Comparison of ENCODE assay signal across 9 cellular contexts in genomic region chrX:39152106-39152649, GRCh38.
A peak's percentile ranks its signal among the peaks of the same experiment; 100 is the strongest.
DNase-seq lines count a peak whose midpoint lies in the region; ATAC-seq, FAIRE-seq and TF ChIP-seq lines count a peak whose summit lies in the region.
"Had no signal": no experiment of that assay in that cellular context is flagged by ENCODE, and none has a peak within 500 bp of the region (broad histone marks: within the 10 kb centered on the region; RNA-seq: fewer than 3 reads in every experiment).

No MANE protein-coding gene starts in this region.

- H3K4me2 ChIP-seq in HCT116 (ENCODE audit: low read length), result no peak overlapping the region
- H3K4me2 ChIP-seq in HepG2 (ENCODE audit: low read depth, low read length), result no peak overlapping the region

- TF ChIP-seq EP300 in HepG2 (IDR thresholded peaks at IDR 0.05; ENCODE audit: low read depth in 2 of 2, low read length in 2 of 2), result no peak
- TF ChIP-seq EP300 in HepG2 (CRISPR knock-in tag; IDR thresholded peaks at IDR 0.05; ENCODE audit: borderline replicate concordance), result no peak

- in situ Hi-C loops in HepG2 (cut with HindIII; ENCODE audit: extremely low pct_ligation_motif_present, low pct_unique_long_range_greater_than_20kb), result no loop called here

- H3K79me2 ChIP-seq in HCT116 (ENCODE audit: insufficient read depth, low read length), result no peaks in the 10 kb centered on the region
- H3K79me2 ChIP-seq in HepG2 (ENCODE audit: insufficient read depth, low read length), result no peaks in the 10 kb centered on the region
- H3K79me2 ChIP-seq: parathyroid adenoma had no signal

- ATAC-seq in HCT116 (peak; percentile 83), HepG2 (peak; percentile 79), GM18870 (IDR thresholded peaks at IDR 0.05; ENCODE audit: unreplicated experiment) (no peak), HG03469 (IDR thresholded peaks at IDR 0.05; ENCODE audit: unreplicated experiment) (no peak)

- intact Hi-C loops in HCT116 (cut with micrococcal nuclease), result loop anchor here (5.0 kb wide), 2 partner anchors 385 to 490 kb away; no protein-coding TSS in a partner anchor
- intact Hi-C loops in ascending aorta (cut with DNase I), result no loop called here
- intact Hi-C loops in HepG2 (cut with micrococcal nuclease; ENCODE audit: unreplicated experiment), result loop anchor here (1.0 kb wide), 3 partner anchors 351 to 434 kb away; partner anchors contain the start of gene MID1IP1

- H3K27me3 ChIP-seq in HCT116 (ENCODE audit: insufficient read depth, low read length) (no peaks in the 10 kb centered on the region), ascending aorta (no peaks in the 10 kb centered on the region), HepG2 (ENCODE audit: control insufficient read depth in 1 of 2, insufficient read depth in 2 of 2, low read length in 2 of 2) (no peaks in the 10 kb centered on the region)

- H3K9me3 ChIP-seq in HCT116 (ENCODE audit: control insufficient read depth in 1 of 2, insufficient read depth in 1 of 2, low read depth in 1 of 2, low read length in 2 of 2) (no peaks in the 10 kb centered on the region), ascending aorta (no peaks in the 10 kb centered on the region), HepG2 (ENCODE audit: low read length) (no peaks in the 10 kb centered on the region)

- no peak overlapping the region for H3K4me3 ChIP-seq in HCT116 (replicated peaks in 1 of 2; ENCODE audit: low read depth in 1 of 2, low read length in 2 of 2)
- no peak overlapping the region for H3K4me3 ChIP-seq in ascending aorta
- H3K4me3 ChIP-seq in HepG2 (replicated peaks in 1 of 3; ENCODE audit: insufficient read depth in 1 of 3, low read depth in 2 of 3, low read length in 3 of 3), result no peak overlapping the region

- no peak for FAIRE-seq in HepG2 (lab: Jason Lieb, UNC)

- H3K36me3 ChIP-seq in HCT116 (ENCODE audit: control insufficient read depth in 1 of 2, insufficient read depth in 2 of 2, low read length in 2 of 2) (no peaks in the 10 kb centered on the region), ascending aorta (no peaks in the 10 kb centered on the region), HepG2 (replicated peaks in 1 of 2; ENCODE audit: control insufficient read depth in 1 of 2, insufficient read depth in 2 of 2, low read length in 2 of 2) (no peaks in the 10 kb centered on the region)

- TF ChIP-seq CTCF in HCT116 (IDR thresholded peaks at IDR 0.05 in 2 of 3, conservative IDR thresholded peaks at IDR 0.05 in 1 of 3; ENCODE audit: borderline replicate concordance in 1 of 3, insufficient read depth in 1 of 3, low read depth in 2 of 3, low read length in 2 of 3) (peak; percentile 30 to 75 (median 67); a peak in 4 of 6 replicates), ascending aorta (IDR thresholded peaks at IDR 0.05) (peak; percentile 14 to 36 (median 16)), HepG2 (CRISPR knock-in tag; IDR thresholded peaks at IDR 0.05) (peak; percentile 62)

- H4K20me1 ChIP-seq in HCT116 (ENCODE audit: insufficient read depth), result no peaks in the 10 kb centered on the region
- no peaks in the 10 kb centered on the region for H4K20me1 ChIP-seq in HepG2 (ENCODE audit: insufficient read depth, low read length)

- RAD21 ChIA-PET in HCT116 (lab: Charles Lee; ENCODE audit: low non-redundant PET in 1 of 2, low total read pairs in 2 of 2, uncharacterized antibody in 2 of 2, unreplicated experiment in 2 of 2), result interaction anchor here in 1 of 2 experiments (0.7 kb wide), 1 partner anchor 384 kb away, joined by 3 read pairs; no protein-coding TSS in a partner anchor

- H3K9ac ChIP-seq in HCT116 (ENCODE audit: low read length) (no peak overlapping the region), HepG2 (ENCODE audit: insufficient read depth, low read depth, low read length) (no peak overlapping the region)
- H3K9ac ChIP-seq: parathyroid adenoma had no signal

- no peak for TF ChIP-seq POLR2A in HCT116 (IDR thresholded peaks at IDR 0.05; ENCODE audit: borderline replicate concordance, extremely low read depth, insufficient read depth, insufficient read length)
- no peak for TF ChIP-seq POLR2A in HepG2 (IDR thresholded peaks at IDR 0.05; ENCODE audit: insufficient read depth in 1 of 2, low read depth in 2 of 2, low read length in 2 of 2)

- no peak overlapping the region for H3K27ac ChIP-seq in HCT116 (ENCODE audit: low read depth, low read length)
- no peak overlapping the region for H3K27ac ChIP-seq in ascending aorta
- H3K27ac ChIP-seq in HepG2 (ENCODE audit: extremely low read length, insufficient read depth, low read length), result no peak overlapping the region
- H3K27ac ChIP-seq: parathyroid adenoma had no signal

- no peaks in the 10 kb centered on the region for H3K9me2 ChIP-seq in HCT116 (ENCODE audit: insufficient read depth)

- CTCF ChIA-PET in HCT116 (lab: Charles Lee) (interaction anchor here (0.8 to 1.9 kb wide), 10 partner anchors 15 to 388 kb away, joined by 3 to 14 read pairs (median 4); partner anchors contain the start of gene MID1IP1), HepG2 (lab: Yijun Ruan, JAX; ENCODE audit: low intra/inter-chr PET ratio, low total read pairs) (interaction anchor here (4.3 kb wide), 1 partner anchor 398 kb away, joined by 23 read pairs; no protein-coding TSS in a partner anchor)

- WGBS in HepG2 (ENCODE audit: low lambda C conversion rate), result 5% methylated on average over 2 of the region's 7 CpGs

- BruUV-seq in HCT116 (replicated peaks; lab: Mats Ljungman, UMichigan) (no TSS peak), HepG2 (replicated peaks; lab: Mats Ljungman, UMichigan) (no TSS peak)

- no peak overlapping the region for H2AFZ ChIP-seq in HCT116 (ENCODE audit: low read depth, low read length, poor library complexity, severe bottlenecking)
- no peak overlapping the region for H2AFZ ChIP-seq in HepG2 (ENCODE audit: low read length)
- H2AFZ ChIP-seq: parathyroid adenoma had no signal

- TF ChIP-seq RAD21 in HCT116 (IDR thresholded peaks at IDR 0.05; ENCODE audit: low read depth) (peak; percentile 60), HepG2 (CRISPR knock-in tag; IDR thresholded peaks at IDR 0.05) (peak; percentile 55)

- DNase-seq in AG08396 (ENCODE audit: low spot score) (peak; percentile 39), HCT116 (ENCODE audit: low read depth, low spot score) (no peak), NOMO-1 treated with dmso at 0.1 percent for 144 hours (lab: John Stamatoyannopoulos, UW; ENCODE audit: unreplicated experiment) (peak; percentile 50), ascending aorta (ENCODE audit: low spot score in 2 of 2) (no peak), HepG2 (ENCODE audit: low spot score) (no peak), OCI-M2 (lab: John Stamatoyannopoulos, UW; ENCODE audit: unreplicated experiment) (no peak)

- no peaks in the 10 kb centered on the region for H3K4me1 ChIP-seq in HCT116 (ENCODE audit: control insufficient read depth in 1 of 2, insufficient read depth in 2 of 2, low read length in 2 of 2)
- no peaks in the 10 kb centered on the region for H3K4me1 ChIP-seq in ascending aorta
- peaks cover 8% of the 10 kb centered on the region; the same call in 1 of the 2 replicates for H3K4me1 ChIP-seq in HepG2 (ENCODE audit: insufficient read depth, low read length)
- H3K4me1 ChIP-seq: parathyroid adenoma had no signal

- POLR2A ChIA-PET in HCT116 (lab: Charles Lee), result no interaction called here
- POLR2A ChIA-PET in HepG2 (lab: Yijun Ruan, JAX), result no interaction called here

TF ChIP-seq in HCT116, 20 proteins besides CTCF, POLR2A, EP300 and RAD21:
- no peak for TF ChIP-seq YY1 (IDR thresholded peaks at IDR 0.05; ENCODE audit: extremely low read depth, insufficient replicate concordance, low read depth, low read length)

TF ChIP-seq in HepG2, 621 proteins besides CTCF, POLR2A, EP300 and RAD21:
- TF ChIP-seq SMC3 (IDR thresholded peaks at IDR 0.05; ENCODE audit: low read length) (0 out of 2 replicates have a peak, but pooled peaks have one; percentile 10), ZNF552 (CRISPR knock-in tag; IDR thresholded peaks at IDR 0.05; ENCODE audit: borderline replicate concordance) (no peak), STAG1 (CRISPR knock-in tag; IDR thresholded peaks at IDR 0.05) (peak; percentile 84), ZFP82 (CRISPR knock-in tag; IDR thresholded peaks at IDR 0.05; ENCODE audit: borderline replicate concordance) (no peak)

Comparison
In these comparisons a context has a peak if more than half of its experiments do, and no peak if none do; other contexts are left out.
1. DNase-seq: peak in AG08396 (single experiment) and NOMO-1 treated with dmso at 0.1 percent for 144 hours (single experiment); none in HCT116 (single experiment), ascending aorta (0 of 2), HepG2 (single experiment) and OCI-M2 (single experiment).
2. ATAC-seq: peak in HCT116 (single experiment) and HepG2 (single experiment); none in GM18870 (single experiment) and HG03469 (single experiment).
3. CTCF ChIP-seq: peak in every context shown above with its lines; median percentile 67 in HCT116; 62 in HepG2; 16 in ascending aorta.